Comparison of ENCODE assay signal across 23 cellular contexts in the genomic region with DNA sequence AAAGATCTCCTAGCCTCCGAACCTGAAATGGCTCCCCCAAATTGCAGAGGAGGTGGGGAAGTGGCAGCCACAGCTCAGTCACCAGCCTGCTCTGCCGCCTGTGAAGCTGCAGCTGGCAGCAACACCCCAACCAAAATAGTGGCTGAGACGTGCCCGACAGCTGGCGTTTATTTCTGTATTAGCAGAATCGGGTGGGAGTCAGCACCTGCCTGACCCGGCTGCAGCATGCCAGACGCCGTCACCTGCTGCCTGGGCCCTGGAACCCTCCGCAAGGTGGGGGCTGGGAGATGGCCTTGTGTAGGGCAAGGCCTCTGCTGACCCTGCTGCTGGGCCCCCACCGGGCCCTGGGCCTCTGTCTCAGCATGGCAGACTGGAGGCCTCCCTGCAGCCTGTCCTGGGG. TPM values are rescaled to one million over a fixed set of nuclear protein-coding genes. Genes with fewer than 3 reads are reported as not detected.
"Had no signal": no experiment of that assay in that cellular context is flagged by ENCODE, and none has a peak within 500 bp of the region (broad histone marks: within the 10 kb centered on the region; RNA-seq: fewer than 3 reads in every experiment).

No MANE protein-coding gene starts in this region.

- H3K4me3 ChIP-seq: dorsolateral prefrontal cortex, lung, ovary, sigmoid colon, tibial artery had no signal

- H3K36me3 Mint-ChIP-seq: activated CD4-positive, alpha-beta memory T cell treated with anti-CD3 and anti-CD28 coated beads for 36 hours; mesothelial cell of epicardium; naive B cell; WTC11 had no signal

- H3K27ac Mint-ChIP-seq: activated CD4-positive, alpha-beta memory T cell treated with anti-CD3 and anti-CD28 coated beads for 36 hours; activated CD4-positive, alpha-beta T cell treated with anti-CD3 and anti-CD28 coated beads for 36 hours; activated naive CD4-positive, alpha-beta T cell treated with anti-CD3 and anti-CD28 coated beads for 36 hours; activated T-cell treated with anti-CD3 and anti-CD28 coated beads, Interleukin-2, amount 50 U/mL, for 24 hours; activated T-helper 2 cell treated with anti-CD3 and anti-CD28 coated beads, Interferon-gamma antibody, Interleukin-2, Interleukin-4, amounts not matched to agents 10 μg/mL and 5 μg/mL and 100 μg/mL, durations not matched to agents 14 hours and 24 hours and 36 hours; brain; mesothelial cell of epicardium; WTC11 had no signal

- H3K27me3 Mint-ChIP-seq: activated CD4-positive, alpha-beta memory T cell treated with anti-CD3 and anti-CD28 coated beads for 36 hours; activated CD4-positive, alpha-beta T cell treated with anti-CD3 and anti-CD28 coated beads for 36 hours; activated T-cell treated with anti-CD3 and anti-CD28 coated beads, Interleukin-2, amount 50 U/mL, for 24 hours; brain; naive B cell had no signal

- H3K27me3 ChIP-seq: ovary had no signal

- H3K4me3 Mint-ChIP-seq: activated CD4-positive, alpha-beta memory T cell treated with anti-CD3 and anti-CD28 coated beads for 36 hours; activated CD4-positive, alpha-beta T cell treated with anti-CD3 and anti-CD28 coated beads for 36 hours; activated naive CD4-positive, alpha-beta T cell treated with anti-CD3 and anti-CD28 coated beads for 36 hours; activated T-cell treated with anti-CD3 and anti-CD28 coated beads, Interleukin-2, amount 50 U/mL, for 24 hours; brain; mesothelial cell of epicardium; neural crest cell; WTC11 had no signal

- H3K4me1 Mint-ChIP-seq: activated CD4-positive, alpha-beta T cell treated with anti-CD3 and anti-CD28 coated beads for 36 hours; neural crest cell; WTC11 had no signal

- H3K36me3 ChIP-seq: ovary, sigmoid colon, tibial artery had no signal

- H3K9me3 ChIP-seq: ovary, sigmoid colon, tibial artery had no signal

- DNase-seq: activated CD4-positive, alpha-beta memory T cell treated with anti-CD3 and anti-CD28 coated beads for 36 hours; activated CD4-positive, alpha-beta T cell treated with anti-CD3 and anti-CD28 coated beads for 36 hours; activated naive CD4-positive, alpha-beta T cell treated with anti-CD3 and anti-CD28 coated beads for 36 hours; activated T-cell treated with anti-CD3 and anti-CD28 coated beads, Interleukin-2, amount 50 U/mL, for 24 hours; central memory CD4-positive, alpha-beta T cell; foreskin fibroblast; hippocampal formation; islet precursor cell; naive B cell; ovary; sigmoid colon; stimulated activated CD8-positive, alpha-beta memory T cell treated with anti-CD3 and anti-CD28 coated beads, Interleukin-4, amount 100 ng/mL, for 48 hours; stimulated activated naive CD4-positive, alpha-beta T cell; tibial artery had no signal

- H3K27ac ChIP-seq: epithelial cell of prostate, ovary, sigmoid colon, tibial artery had no signal

- H3K9me3 Mint-ChIP-seq: activated CD4-positive, alpha-beta memory T cell treated with anti-CD3 and anti-CD28 coated beads for 36 hours; activated naive CD4-positive, alpha-beta T cell treated with anti-CD3 and anti-CD28 coated beads for 36 hours; activated T-cell treated with anti-CD3 and anti-CD28 coated beads, Interleukin-2, amount 50 U/mL, for 24 hours; activated T-helper 2 cell treated with anti-CD3 and anti-CD28 coated beads, Interferon-gamma antibody, Interleukin-2, Interleukin-4, amounts not matched to agents 10 μg/mL and 5 μg/mL and 100 μg/mL, durations not matched to agents 14 hours and 24 hours and 36 hours; brain; mesothelial cell of epicardium; neural crest cell; WTC11 had no signal

RNA-seq across cellular contexts. Expression of a gene that starts 17.5 kb away (rescaled TPM):
- total RNA-seq: activated CD4-positive, alpha-beta memory T cell treated with anti-CD3 and anti-CD28 coated beads for 36 hours; activated CD4-positive, alpha-beta T cell treated with anti-CD3 and anti-CD28 coated beads for 36 hours; activated naive CD4-positive, alpha-beta T cell treated with anti-CD3 and anti-CD28 coated beads for 36 hours; activated T-helper 2 cell treated with anti-CD3 and anti-CD28 coated beads, Interferon-gamma antibody, Interleukin-2, Interleukin-4, amounts not matched to agents 10 μg/mL and 5 μg/mL and 100 μg/mL, durations not matched to agents 14 hours and 24 hours and 36 hours; lung; neural crest cell; ovary; sigmoid colon; urinary bladder; WTC11 had no signal
- polyA plus RNA-seq: urinary bladder had no signal
